Comparison of ENCODE assay signal across 12 cellular contexts in the genomic region with DNA sequence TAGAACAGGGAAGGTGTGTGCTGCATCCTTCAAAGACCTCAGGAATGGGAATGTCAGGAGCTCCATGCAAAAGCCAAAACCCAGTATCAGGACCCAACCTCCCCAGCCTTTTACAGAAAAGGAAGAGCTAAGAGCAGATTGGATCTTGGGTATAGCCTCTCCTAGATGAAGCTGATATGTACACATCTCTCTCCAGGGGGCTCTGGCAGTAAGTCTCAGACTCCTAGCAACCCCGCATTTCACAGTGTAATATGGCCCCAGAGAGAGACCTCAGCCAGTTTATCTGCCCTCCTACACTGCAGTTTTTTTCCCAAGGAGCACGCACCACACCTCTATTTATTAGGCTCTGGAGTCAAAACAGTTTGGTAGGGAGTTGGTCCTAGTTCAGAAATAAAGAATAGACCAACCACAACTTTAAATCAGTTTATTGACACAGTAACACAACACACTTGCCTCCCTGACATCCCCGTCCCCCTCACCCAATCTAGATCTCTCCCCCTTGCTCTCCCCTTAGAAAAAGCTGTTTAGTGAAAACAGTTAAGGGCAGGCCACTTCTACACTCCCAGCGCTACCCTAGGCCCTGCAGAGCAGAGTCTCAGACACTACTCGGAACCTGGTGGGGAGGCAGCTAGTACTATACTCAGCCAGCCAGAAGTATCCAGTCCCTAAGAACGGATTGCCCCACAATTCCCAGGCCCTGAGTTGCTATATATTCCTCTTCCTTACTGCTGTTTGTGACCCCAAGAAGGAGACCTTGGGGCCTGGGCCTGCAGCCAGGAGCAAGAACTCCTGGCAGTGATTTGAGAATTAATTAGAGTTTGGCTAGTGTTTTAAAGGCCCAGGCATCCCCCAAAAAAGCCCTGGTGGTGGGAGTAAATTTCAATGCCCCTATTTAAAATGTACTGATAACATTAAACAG.
DNase-seq lines count a peak whose midpoint lies in the region; ATAC-seq and TF ChIP-seq lines count a peak whose summit lies in the region.
"Had no signal": no experiment of that assay in that cellular context is flagged by ENCODE, and none has a peak within 500 bp of the region (broad histone marks: within the 10 kb centered on the region; RNA-seq: fewer than 3 reads in every experiment).

No MANE protein-coding gene starts in this region.

- H3K4me1 Mint-ChIP-seq in chondrocyte (ENCODE audit: low read depth) (peaks cover 3% of the 10 kb centered on the region), natural killer cell (peaks cover 5% of the 10 kb centered on the region in 2 donors)
- H3K4me1 Mint-ChIP-seq: activated CD4-positive, alpha-beta memory T cell treated with anti-CD3 and anti-CD28 coated beads, Interleukin-2, amount 10 ng/mL, durations not matched to agents 7 days and 5 days had no signal

- intact Hi-C loops in Right ventricle myocardium inferior (cut with DNase I) (loop anchor here (2.0 kb wide), 1 partner anchor 123 kb away; no protein-coding TSS in a partner anchor), Right ventricle myocardium superior (cut with DNase I) (loop anchor here (2.0 to 10.0 kb wide), 2 partner anchors 41 to 473 kb away; no protein-coding TSS in a partner anchor), natural killer cell (cut with micrococcal nuclease) (no loop called here), upper lobe of right lung (cut with DNase I) (loop anchor here (5.0 to 10.0 kb wide), 2 partner anchors 40 to 127 kb away; no protein-coding TSS in a partner anchor)

- POLR2A ChIA-PET in HEK293T (lab: Yijun Ruan, JAX) = interaction anchor here (1.3 kb wide), 1 partner anchor 41 kb away, joined by 4 read pairs; no protein-coding TSS in a partner anchor

- CTCF ChIA-PET in HEK293T (lab: Yijun Ruan, JAX) = interaction anchor here (0.6 to 2.9 kb wide), 7 partner anchors 11 to 536 kb away, joined by 3 to 24 read pairs (median 4); partner anchors contain the start of gene SNX22

- H3K27me3 Mint-ChIP-seq in chondrocyte (ENCODE audit: low read depth) (no peaks in the 10 kb centered on the region), natural killer cell (ENCODE audit: low read depth in 2 of 2) (no peaks in the 10 kb centered on the region)
- H3K27me3 Mint-ChIP-seq: activated CD4-positive, alpha-beta memory T cell treated with anti-CD3 and anti-CD28 coated beads, Interleukin-2, amount 10 ng/mL, durations not matched to agents 7 days and 5 days; B cell had no signal

- H3K4me3 Mint-ChIP-seq in chondrocyte (ENCODE audit: unreplicated experiment) (no peak overlapping the region), natural killer cell (no peak overlapping the region)
- H3K4me3 Mint-ChIP-seq: activated CD4-positive, alpha-beta memory T cell treated with anti-CD3 and anti-CD28 coated beads, Interleukin-2, amount 10 ng/mL, durations not matched to agents 7 days and 5 days; B cell had no signal

- peak; percentile 7 for ATAC-seq in Right ventricle myocardium inferior
- no peak for ATAC-seq in Right ventricle myocardium superior (ENCODE audit: poor library complexity)
- ATAC-seq in natural killer cell = no peak
- ATAC-seq in upper lobe of right lung = no peak

- H3K27me3 ChIP-seq in upper lobe of right lung (no peaks in the 10 kb centered on the region), SJCRH30 (no peaks in the 10 kb centered on the region)

- no peaks in the 10 kb centered on the region for H3K9me3 Mint-ChIP-seq in chondrocyte (ENCODE audit: low read depth)
- no peaks in the 10 kb centered on the region for H3K9me3 Mint-ChIP-seq in natural killer cell
- H3K9me3 Mint-ChIP-seq: activated CD4-positive, alpha-beta memory T cell treated with anti-CD3 and anti-CD28 coated beads, Interleukin-2, amount 10 ng/mL, durations not matched to agents 7 days and 5 days had no signal

- TF ChIP-seq CTCF in chondrocyte (IDR thresholded peaks at IDR 0.05) (no peak), natural killer cell (IDR thresholded peaks at IDR 0.05) (no peak), upper lobe of right lung (IDR thresholded peaks at IDR 0.05) (no peak)

- H3K36me3 ChIP-seq in upper lobe of right lung (peaks cover 68% of the 10 kb centered on the region), SJCRH30 (peaks cover 36% of the 10 kb centered on the region)

- H3K9me3 ChIP-seq in upper lobe of right lung (no peaks in the 10 kb centered on the region), SJCRH30 (replicated peaks) (no peaks in the 10 kb centered on the region)

- DNase-seq in Right ventricle myocardium inferior (ENCODE audit: missing footprints) (no peak), Right ventricle myocardium superior (no peak), chondrocyte (ENCODE audit: low spot score) (no peak), natural killer cell (no peak), upper lobe of right lung (no peak), SJCRH30 (no peak), HEK293T (ENCODE audit: extremely low spot score) (no peak)
- no peak for DNase-seq in stimulated activated CD4-positive, alpha-beta T cell treated with anti-CD3 and anti-CD28 coated beads, Interleukin-4, amount 100 ng/mL, for 1 hour
- DNase-seq: activated CD4-positive, alpha-beta memory T cell treated with anti-CD3 and anti-CD28 coated beads, Interleukin-2, amount 10 ng/mL, durations not matched to agents 7 days and 5 days; GOT3; NCI-H510A treated with DMSO at 0.1 percent for 48 hours had no signal

- H3K27ac ChIP-seq in upper lobe of right lung (peak overlapping the region; percentile 8), SJCRH30 (no peak overlapping the region)

- H3K36me3 Mint-ChIP-seq in chondrocyte (ENCODE audit: low read depth) (peaks cover 17% of the 10 kb centered on the region), natural killer cell (no peaks in the 10 kb centered on the region)

- H3K4me3 ChIP-seq in upper lobe of right lung (no peak overlapping the region), SJCRH30 (no peak overlapping the region)

- H3K4me1 ChIP-seq in upper lobe of right lung = peaks cover 12% of the 10 kb centered on the region
- H3K4me1 ChIP-seq in SJCRH30 = no peaks in the 10 kb centered on the region

- H3K27ac Mint-ChIP-seq in chondrocyte (ENCODE audit: unreplicated experiment) (peak overlapping the region; percentile 13), natural killer cell (peak overlapping the region; percentile 43 to 65)
- H3K27ac Mint-ChIP-seq: activated CD4-positive, alpha-beta memory T cell treated with anti-CD3 and anti-CD28 coated beads, Interleukin-2, amount 10 ng/mL, durations not matched to agents 7 days and 5 days; B cell had no signal

TF ChIP-seq in HEK293T, 16 proteins besides CTCF, POLR2A, EP300 and RAD21:
- no peak for TF ChIP-seq L3MBTL2 (conservative IDR thresholded peaks at IDR 0.05)
- no peak for TF ChIP-seq NFRKB (IDR thresholded peaks at IDR 0.05)
- TF ChIP-seq TARDBP (IDR thresholded peaks at IDR 0.05) = no peak
- TF ChIP-seq BHLHE40 (IDR thresholded peaks at IDR 0.05; ENCODE audit: borderline replicate concordance) = no peak
- no peak for TF ChIP-seq ZNF384 (IDR thresholded peaks at IDR 0.05)
- TF ChIP-seq ELF4 (IDR thresholded peaks at IDR 0.05) = no peak
- no peak for TF ChIP-seq FOXA1 (IDR thresholded peaks at IDR 0.05)
